ENCODE assay signal across 19 cellular contexts in the genomic region with DNA sequence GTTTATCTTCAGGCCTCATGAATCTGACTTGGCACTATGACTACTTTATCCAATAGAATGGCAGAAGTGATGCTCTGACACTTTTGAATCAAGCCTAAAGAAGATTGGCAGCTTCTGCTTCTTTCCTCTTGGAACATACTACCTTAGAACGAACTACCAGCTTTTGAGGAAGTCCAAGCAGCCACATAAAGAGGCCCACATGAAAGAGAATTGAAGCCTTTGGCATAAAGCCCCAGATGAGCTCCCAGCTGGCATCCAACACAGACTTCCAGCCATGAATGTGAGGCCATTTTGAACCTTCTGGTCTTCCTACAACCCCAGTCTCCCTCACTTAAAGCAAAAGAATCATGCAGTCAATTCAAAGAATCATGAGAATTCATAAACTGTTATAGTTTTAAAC.
"Had no signal": no experiment of that assay in that cellular context is flagged by ENCODE, and none has a peak within 500 bp of the region (broad histone marks: within the 10 kb centered on the region; RNA-seq: fewer than 3 reads in every experiment).

No MANE protein-coding gene starts in this region.

- H3K27me3 ChIP-seq: body of pancreas, dorsolateral prefrontal cortex, hepatocyte, neutrophil, pancreas, right lobe of liver, stomach had no signal

- H3K9me3 ChIP-seq: body of pancreas, neutrophil, pancreas, right lobe of liver, stomach had no signal

- H3K27ac ChIP-seq: body of pancreas, epithelial cell of prostate, hepatocyte, neutrophil, pancreas, right lobe of liver, stomach had no signal

- H3K36me3 ChIP-seq: pancreas, right lobe of liver had no signal

- H3K4me1 ChIP-seq: body of pancreas, pancreas, right lobe of liver, stomach had no signal

- H3K4me3 ChIP-seq: body of pancreas, dorsolateral prefrontal cortex, hepatocyte, pancreas, right lobe of liver, stomach had no signal

- DNase-seq: activated CD4-positive, alpha-beta T cell treated with anti-CD3 and anti-CD28 coated beads for 1 hour; activated CD8-positive, alpha-beta memory T cell treated with anti-CD3 and anti-CD28 coated beads for 24 hours; activated CD8-positive, alpha-beta memory T cell treated with anti-CD3 and anti-CD28 coated beads, Interleukin-2, amount 50 U/mL, for 48 hours; activated naive CD8-positive, alpha-beta T cell treated with anti-CD3 and anti-CD28 coated beads, Interleukin-2, amount 10 ng/mL, durations not matched to agents 7 days and 5 days; amygdala; body of pancreas; caudate nucleus; dorsolateral prefrontal cortex; foreskin fibroblast; mesenchymal stem cell; pancreas; right lobe of liver; small intestine; stimulated activated CD4-positive, alpha-beta T cell treated with anti-CD3 and anti-CD28 coated beads, Interleukin-15, amount 100 ng/mL, for 24 hours; stimulated activated CD4-positive, alpha-beta T cell treated with anti-CD3 and anti-CD28 coated beads, Interleukin-2, amount 100 ng/mL, for 48 hours; stomach had no signal
